ENCODE assay signal across 1 cellular context in the genomic region with DNA sequence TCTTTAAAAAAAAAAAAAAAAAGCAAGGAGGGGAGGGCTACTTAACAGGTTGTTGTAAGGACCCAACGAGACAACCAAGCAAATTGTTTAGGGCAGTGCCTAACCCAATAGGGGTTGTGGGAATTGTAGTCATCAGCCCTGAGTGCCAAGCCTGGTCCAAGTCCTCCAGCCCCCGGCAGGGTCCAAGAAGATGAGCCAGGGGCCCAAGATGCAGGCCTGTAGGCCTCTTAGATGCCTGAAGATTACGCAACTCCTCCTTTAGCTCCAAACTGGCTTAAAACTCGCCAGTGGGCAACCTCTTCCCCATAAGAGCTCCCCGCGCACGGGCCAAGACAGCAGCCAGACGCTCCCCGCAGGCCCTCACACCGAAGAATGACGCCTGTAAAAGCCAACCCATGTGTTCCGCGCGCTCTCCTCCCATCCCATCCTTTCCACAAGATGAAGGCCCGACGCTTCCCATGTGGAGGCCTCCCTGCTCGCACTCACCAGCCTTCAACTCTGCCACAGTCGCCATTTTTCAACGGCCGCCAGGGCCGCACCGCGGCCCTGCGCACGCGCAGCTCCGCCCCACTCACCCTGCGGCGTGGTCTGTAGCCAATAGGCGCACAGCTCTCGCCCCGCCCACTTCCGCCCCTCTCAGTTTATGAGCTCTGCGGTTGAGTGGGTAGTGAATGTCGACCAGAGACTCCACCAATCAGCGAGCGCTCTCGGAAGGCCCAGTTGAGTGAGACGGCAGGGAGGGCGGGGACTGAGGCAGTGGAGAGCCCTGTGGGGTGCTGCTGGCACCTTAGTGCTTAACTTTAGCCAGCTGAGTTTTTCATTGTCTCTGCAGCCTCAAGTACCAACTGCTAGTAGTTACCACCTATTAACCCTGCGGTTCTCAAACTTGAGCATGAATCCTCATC.
TF ChIP-seq lines count a peak whose summit lies in the region.

A gene with protein sequence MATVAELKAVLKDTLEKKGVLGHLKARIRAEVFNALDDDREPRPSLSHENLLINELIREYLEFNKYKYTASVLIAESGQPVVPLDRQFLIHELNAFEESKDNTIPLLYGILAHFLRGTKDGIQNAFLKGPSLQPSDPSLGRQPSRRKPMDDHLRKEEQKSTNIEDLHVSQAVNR (minus strand): TSS at position 532 of the 905 bp plus-strand sequence. CDS start 18 bp downstream, at position 514.

TF ChIP-seq in GM12878, 131 proteins besides CTCF, POLR2A, EP300 and RAD21 (continued from another document and continues in another):
- TF ChIP-seq, protein P1, sequence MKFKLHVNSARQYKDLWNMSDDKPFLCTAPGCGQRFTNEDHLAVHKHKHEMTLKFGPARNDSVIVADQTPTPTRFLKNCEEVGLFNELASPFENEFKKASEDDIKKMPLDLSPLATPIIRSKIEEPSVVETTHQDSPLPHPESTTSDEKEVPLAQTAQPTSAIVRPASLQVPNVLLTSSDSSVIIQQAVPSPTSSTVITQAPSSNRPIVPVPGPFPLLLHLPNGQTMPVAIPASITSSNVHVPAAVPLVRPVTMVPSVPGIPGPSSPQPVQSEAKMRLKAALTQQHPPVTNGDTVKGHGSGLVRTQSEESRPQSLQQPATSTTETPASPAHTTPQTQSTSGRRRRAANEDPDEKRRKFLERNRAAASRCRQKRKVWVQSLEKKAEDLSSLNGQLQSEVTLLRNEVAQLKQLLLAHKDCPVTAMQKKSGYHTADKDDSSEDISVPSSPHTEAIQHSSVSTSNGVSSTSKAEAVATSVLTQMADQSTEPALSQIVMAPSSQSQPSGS (IDR thresholded peaks at IDR 0.05; ENCODE audit: low read length) = no peak
- TF ChIP-seq POU2F2 (IDR thresholded peaks at IDR 0.05; ENCODE audit: borderline replicate concordance, low read depth, low read length) = peak; percentile 68; the same call in 2 of the 3 replicates
- peak; percentile 85 for TF ChIP-seq RUNX3 (IDR thresholded peaks at IDR 0.05; ENCODE audit: low read length)
- peak; percentile 34 for TF ChIP-seq SIX5 (IDR thresholded peaks at IDR 0.05; ENCODE audit: low read depth, low read length, severe bottlenecking)
- TF ChIP-seq ZSCAN29 (IDR thresholded peaks at IDR 0.05) = no peak
- TF ChIP-seq TBL1XR1 (IDR thresholded peaks at IDR 0.05; ENCODE audit: low read depth, low read length) = 0 out of 2 replicates have a peak, but pooled peaks have one; percentile 10
- no peak for TF ChIP-seq RBBP5 (conservative IDR thresholded peaks at IDR 0.05)
- TF ChIP-seq ZNF207 (IDR thresholded peaks at IDR 0.05; ENCODE audit: borderline replicate concordance) = peak; percentile 43; the same call in 1 of the 2 replicates
- peak; percentile 55; the same call in 1 of the 2 replicates for TF ChIP-seq HDGF (IDR thresholded peaks at IDR 0.05)
- peak; percentile 53; the same call in 1 of the 2 replicates for TF ChIP-seq IKZF1 (conservative IDR thresholded peaks at IDR 0.05)
- TF ChIP-seq, protein P2, sequence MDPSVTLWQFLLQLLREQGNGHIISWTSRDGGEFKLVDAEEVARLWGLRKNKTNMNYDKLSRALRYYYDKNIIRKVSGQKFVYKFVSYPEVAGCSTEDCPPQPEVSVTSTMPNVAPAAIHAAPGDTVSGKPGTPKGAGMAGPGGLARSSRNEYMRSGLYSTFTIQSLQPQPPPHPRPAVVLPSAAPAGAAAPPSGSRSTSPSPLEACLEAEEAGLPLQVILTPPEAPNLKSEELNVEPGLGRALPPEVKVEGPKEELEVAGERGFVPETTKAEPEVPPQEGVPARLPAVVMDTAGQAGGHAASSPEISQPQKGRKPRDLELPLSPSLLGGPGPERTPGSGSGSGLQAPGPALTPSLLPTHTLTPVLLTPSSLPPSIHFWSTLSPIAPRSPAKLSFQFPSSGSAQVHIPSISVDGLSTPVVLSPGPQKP (IDR thresholded peaks at IDR 0.05; ENCODE audit: low read depth, low read length) = peak; percentile 84
- peak; percentile 12; the same call in 1 of the 2 replicates for TF ChIP-seq CREM (IDR thresholded peaks at IDR 0.05; ENCODE audit: low read depth)
- TF ChIP-seq BACH1 (IDR thresholded peaks at IDR 0.05; ENCODE audit: borderline replicate concordance) = no peak
- TF ChIP-seq, protein P3, sequence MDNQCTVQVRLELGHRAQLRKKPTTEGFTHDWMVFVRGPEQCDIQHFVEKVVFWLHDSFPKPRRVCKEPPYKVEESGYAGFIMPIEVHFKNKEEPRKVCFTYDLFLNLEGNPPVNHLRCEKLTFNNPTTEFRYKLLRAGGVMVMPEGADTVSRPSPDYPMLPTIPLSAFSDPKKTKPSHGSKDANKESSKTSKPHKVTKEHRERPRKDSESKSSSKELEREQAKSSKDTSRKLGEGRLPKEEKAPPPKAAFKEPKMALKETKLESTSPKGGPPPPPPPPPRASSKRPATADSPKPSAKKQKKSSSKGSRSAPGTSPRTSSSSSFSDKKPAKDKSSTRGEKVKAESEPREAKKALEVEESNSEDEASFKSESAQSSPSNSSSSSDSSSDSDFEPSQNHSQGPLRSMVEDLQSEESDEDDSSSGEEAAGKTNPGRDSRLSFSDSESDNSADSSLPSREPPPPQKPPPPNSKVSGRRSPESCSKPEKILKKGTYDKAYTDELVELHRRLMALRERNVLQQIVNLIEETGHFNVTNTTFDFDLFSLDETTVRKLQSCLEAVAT (IDR thresholded peaks at IDR 0.05) = no peak
- TF ChIP-seq EZH2 (IDR thresholded peaks at IDR 0.05; ENCODE audit: borderline replicate concordance, control insufficient read depth, low read depth, low read length) = no peak
- TF ChIP-seq YBX1 (IDR thresholded peaks at IDR 0.05) = no peak
- TF ChIP-seq, protein P4, sequence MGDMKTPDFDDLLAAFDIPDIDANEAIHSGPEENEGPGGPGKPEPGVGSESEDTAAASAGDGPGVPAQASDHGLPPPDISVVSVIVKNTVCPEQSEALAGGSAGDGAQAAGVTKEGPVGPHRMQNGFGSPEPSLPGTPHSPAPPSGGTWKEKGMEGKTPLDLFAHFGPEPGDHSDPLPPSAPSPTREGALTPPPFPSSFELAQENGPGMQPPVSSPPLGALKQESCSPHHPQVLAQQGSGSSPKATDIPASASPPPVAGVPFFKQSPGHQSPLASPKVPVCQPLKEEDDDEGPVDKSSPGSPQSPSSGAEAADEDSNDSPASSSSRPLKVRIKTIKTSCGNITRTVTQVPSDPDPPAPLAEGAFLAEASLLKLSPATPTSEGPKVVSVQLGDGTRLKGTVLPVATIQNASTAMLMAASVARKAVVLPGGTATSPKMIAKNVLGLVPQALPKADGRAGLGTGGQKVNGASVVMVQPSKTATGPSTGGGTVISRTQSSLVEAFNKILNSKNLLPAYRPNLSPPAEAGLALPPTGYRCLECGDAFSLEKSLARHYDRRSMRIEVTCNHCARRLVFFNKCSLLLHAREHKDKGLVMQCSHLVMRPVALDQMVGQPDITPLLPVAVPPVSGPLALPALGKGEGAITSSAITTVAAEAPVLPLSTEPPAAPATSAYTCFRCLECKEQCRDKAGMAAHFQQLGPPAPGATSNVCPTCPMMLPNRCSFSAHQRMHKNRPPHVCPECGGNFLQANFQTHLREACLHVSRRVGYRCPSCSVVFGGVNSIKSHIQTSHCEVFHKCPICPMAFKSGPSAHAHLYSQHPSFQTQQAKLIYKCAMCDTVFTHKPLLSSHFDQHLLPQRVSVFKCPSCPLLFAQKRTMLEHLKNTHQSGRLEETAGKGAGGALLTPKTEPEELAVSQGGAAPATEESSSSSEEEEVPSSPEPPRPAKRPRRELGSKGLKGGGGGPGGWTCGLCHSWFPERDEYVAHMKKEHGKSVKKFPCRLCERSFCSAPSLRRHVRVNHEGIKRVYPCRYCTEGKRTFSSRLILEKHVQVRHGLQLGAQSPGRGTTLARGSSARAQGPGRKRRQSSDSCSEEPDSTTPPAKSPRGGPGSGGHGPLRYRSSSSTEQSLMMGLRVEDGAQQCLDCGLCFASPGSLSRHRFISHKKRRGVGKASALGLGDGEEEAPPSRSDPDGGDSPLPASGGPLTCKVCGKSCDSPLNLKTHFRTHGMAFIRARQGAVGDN (IDR thresholded peaks at IDR 0.05) = 0 out of 2 replicates have a peak, but pooled peaks have one; percentile 34
- peak; percentile 71; the same call in 1 of the 2 replicates for TF ChIP-seq CBFB (IDR thresholded peaks at IDR 0.05; ENCODE audit: low read depth)
- TF ChIP-seq BHLHE40 (IDR thresholded peaks at IDR 0.05; ENCODE audit: borderline replicate concordance in 1 of 2, low read depth in 2 of 2, low read length in 1 of 2) = no peak; a peak in 1 of 4 replicates
- TF ChIP-seq, protein P5, sequence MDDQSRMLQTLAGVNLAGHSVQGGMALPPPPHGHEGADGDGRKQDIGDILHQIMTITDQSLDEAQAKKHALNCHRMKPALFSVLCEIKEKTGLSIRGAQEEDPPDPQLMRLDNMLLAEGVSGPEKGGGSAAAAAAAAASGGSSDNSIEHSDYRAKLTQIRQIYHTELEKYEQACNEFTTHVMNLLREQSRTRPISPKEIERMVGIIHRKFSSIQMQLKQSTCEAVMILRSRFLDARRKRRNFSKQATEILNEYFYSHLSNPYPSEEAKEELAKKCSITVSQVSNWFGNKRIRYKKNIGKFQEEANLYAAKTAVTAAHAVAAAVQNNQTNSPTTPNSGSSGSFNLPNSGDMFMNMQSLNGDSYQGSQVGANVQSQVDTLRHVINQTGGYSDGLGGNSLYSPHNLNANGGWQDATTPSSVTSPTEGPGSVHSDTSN (IDR thresholded peaks at IDR 0.05; ENCODE audit: insufficient replicate concordance, low read depth, low read length) = peak; percentile 21
- TF ChIP-seq RCOR1 (conservative IDR thresholded peaks at IDR 0.05; ENCODE audit: low read depth, low read length) = no peak
- TF ChIP-seq HCFC1 (IDR thresholded peaks at IDR 0.05; ENCODE audit: low read length) = peak; percentile 10
- TF ChIP-seq, protein P6, sequence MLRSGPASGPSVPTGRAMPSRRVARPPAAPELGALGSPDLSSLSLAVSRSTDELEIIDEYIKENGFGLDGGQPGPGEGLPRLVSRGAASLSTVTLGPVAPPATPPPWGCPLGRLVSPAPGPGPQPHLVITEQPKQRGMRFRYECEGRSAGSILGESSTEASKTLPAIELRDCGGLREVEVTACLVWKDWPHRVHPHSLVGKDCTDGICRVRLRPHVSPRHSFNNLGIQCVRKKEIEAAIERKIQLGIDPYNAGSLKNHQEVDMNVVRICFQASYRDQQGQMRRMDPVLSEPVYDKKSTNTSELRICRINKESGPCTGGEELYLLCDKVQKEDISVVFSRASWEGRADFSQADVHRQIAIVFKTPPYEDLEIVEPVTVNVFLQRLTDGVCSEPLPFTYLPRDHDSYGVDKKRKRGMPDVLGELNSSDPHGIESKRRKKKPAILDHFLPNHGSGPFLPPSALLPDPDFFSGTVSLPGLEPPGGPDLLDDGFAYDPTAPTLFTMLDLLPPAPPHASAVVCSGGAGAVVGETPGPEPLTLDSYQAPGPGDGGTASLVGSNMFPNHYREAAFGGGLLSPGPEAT (IDR thresholded peaks at IDR 0.05; ENCODE audit: low read depth) = peak; percentile 91
- no peak for TF ChIP-seq TCF12 (IDR thresholded peaks at IDR 0.05; ENCODE audit: low read depth, low read length)
- TF ChIP-seq MYB (IDR thresholded peaks at IDR 0.05; ENCODE audit: borderline replicate concordance, low read depth, low read length) = peak; percentile 75; the same call in 1 of the 2 replicates
- no peak for TF ChIP-seq KAT2A (conservative IDR thresholded peaks at IDR 0.05; ENCODE audit: control insufficient read depth, low read depth, low read length)
- peak; percentile 22; the same call in 1 of the 2 replicates for TF ChIP-seq PAX5 (IDR thresholded peaks at IDR 0.05; ENCODE audit: borderline replicate concordance, low read depth, low read length)
- TF ChIP-seq, protein P7, sequence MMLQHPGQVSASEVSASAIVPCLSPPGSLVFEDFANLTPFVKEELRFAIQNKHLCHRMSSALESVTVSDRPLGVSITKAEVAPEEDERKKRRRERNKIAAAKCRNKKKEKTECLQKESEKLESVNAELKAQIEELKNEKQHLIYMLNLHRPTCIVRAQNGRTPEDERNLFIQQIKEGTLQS (IDR thresholded peaks at IDR 0.05; ENCODE audit: borderline replicate concordance, extremely low read depth, low read depth, low read length) = no peak
- TF ChIP-seq MXI1 (IDR thresholded peaks at IDR 0.05; ENCODE audit: low read depth, low read length) = peak; percentile 64
- TF ChIP-seq YY1 (IDR thresholded peaks at IDR 0.05; ENCODE audit: low read depth, low read length) = peak; percentile 98
- peak; percentile 75; the same call in 1 of the 2 replicates for TF ChIP-seq RFX5 (IDR thresholded peaks at IDR 0.05; ENCODE audit: low read depth, low read length)
- TF ChIP-seq, protein P8, sequence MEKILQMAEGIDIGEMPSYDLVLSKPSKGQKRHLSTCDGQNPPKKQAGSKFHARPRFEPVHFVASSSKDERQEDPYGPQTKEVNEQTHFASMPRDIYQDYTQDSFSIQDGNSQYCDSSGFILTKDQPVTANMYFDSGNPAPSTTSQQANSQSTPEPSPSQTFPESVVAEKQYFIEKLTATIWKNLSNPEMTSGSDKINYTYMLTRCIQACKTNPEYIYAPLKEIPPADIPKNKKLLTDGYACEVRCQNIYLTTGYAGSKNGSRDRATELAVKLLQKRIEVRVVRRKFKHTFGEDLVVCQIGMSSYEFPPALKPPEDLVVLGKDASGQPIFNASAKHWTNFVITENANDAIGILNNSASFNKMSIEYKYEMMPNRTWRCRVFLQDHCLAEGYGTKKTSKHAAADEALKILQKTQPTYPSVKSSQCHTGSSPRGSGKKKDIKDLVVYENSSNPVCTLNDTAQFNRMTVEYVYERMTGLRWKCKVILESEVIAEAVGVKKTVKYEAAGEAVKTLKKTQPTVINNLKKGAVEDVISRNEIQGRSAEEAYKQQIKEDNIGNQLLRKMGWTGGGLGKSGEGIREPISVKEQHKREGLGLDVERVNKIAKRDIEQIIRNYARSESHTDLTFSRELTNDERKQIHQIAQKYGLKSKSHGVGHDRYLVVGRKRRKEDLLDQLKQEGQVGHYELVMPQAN (conservative IDR thresholded peaks at IDR 0.05) = peak; percentile 42
- peak; percentile 61; the same call in 1 of the 2 replicates for TF ChIP-seq NBN (IDR thresholded peaks at IDR 0.05)
- peak; percentile 55; the same call in 1 of the 2 replicates for TF ChIP-seq CREB1 (IDR thresholded peaks at IDR 0.05; ENCODE audit: low read depth)
- TF ChIP-seq, protein P9, sequence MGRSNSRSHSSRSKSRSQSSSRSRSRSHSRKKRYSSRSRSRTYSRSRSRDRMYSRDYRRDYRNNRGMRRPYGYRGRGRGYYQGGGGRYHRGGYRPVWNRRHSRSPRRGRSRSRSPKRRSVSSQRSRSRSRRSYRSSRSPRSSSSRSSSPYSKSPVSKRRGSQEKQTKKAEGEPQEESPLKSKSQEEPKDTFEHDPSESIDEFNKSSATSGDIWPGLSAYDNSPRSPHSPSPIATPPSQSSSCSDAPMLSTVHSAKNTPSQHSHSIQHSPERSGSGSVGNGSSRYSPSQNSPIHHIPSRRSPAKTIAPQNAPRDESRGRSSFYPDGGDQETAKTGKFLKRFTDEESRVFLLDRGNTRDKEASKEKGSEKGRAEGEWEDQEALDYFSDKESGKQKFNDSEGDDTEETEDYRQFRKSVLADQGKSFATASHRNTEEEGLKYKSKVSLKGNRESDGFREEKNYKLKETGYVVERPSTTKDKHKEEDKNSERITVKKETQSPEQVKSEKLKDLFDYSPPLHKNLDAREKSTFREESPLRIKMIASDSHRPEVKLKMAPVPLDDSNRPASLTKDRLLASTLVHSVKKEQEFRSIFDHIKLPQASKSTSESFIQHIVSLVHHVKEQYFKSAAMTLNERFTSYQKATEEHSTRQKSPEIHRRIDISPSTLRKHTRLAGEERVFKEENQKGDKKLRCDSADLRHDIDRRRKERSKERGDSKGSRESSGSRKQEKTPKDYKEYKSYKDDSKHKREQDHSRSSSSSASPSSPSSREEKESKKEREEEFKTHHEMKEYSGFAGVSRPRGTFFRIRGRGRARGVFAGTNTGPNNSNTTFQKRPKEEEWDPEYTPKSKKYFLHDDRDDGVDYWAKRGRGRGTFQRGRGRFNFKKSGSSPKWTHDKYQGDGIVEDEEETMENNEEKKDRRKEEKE (IDR thresholded peaks at IDR 0.05) = no peak
